Comparison of ENCODE assay signal across 1 cellular context in the genomic region with DNA sequence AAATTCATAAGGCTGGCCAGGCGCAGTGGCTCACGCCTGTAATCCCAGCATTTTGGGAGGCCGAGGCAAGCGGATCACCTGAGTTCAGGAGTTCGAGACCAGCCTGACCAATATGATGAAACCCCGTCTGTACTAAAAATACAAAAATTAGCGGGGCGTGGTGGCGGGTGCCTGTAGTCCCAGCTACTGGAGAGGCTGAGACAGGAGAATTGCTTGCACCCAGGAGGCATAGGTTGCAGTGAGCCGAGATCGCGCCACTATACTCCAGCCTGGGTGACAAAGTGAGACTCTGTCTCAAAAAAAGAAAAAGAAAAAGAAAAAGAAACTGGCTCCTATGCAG. TPM values are rescaled to one million over a fixed set of nuclear protein-coding genes. Genes with fewer than 3 reads are reported as not detected.
"Had no signal": no experiment of that assay in that cellular context is flagged by ENCODE, and none has a peak within 500 bp of the region (broad histone marks: within the 10 kb centered on the region; RNA-seq: fewer than 3 reads in every experiment).

No MANE protein-coding gene starts in this region.

RNA-seq across cellular contexts. Expression of a gene that starts 1.9 kb away (rescaled TPM):
- total RNA-seq: SJSA1 had no signal

RNA-seq across cellular contexts. Expression of a gene that starts 6.8 kb away (rescaled TPM):
- total RNA-seq: SJSA1 had no signal

RNA-seq across cellular contexts. Expression of a gene that starts 23.5 kb away (rescaled TPM):
- total RNA-seq: SJSA1 had no signal
